ENCODE assay signal across 8 cellular contexts in genomic region chr11:57567210-57567511, GRCh38. TPM values are rescaled to one million over a fixed set of nuclear protein-coding genes. Genes with fewer than 3 reads are reported as not detected.
DNase-seq lines count a peak whose midpoint lies in the region; ATAC-seq and TF ChIP-seq lines count a peak whose summit lies in the region.

No MANE protein-coding gene starts in this region.

- H3K4me3 Mint-ChIP-seq in natural killer cell = peak overlapping the region; percentile 98

- intact Hi-C loops in natural killer cell (cut with micrococcal nuclease) = loop anchor here (1.0 to 5.0 kb wide), 3 partner anchors 36 to 1010 kb away; partner anchors contain the start of genes LPXN and ZFP91

- ATAC-seq in GM18502 (IDR thresholded peaks at IDR 0.05; ENCODE audit: poor library complexity, unreplicated experiment) = peak; percentile 4
- peak; percentile 2 for ATAC-seq in HG02798 (IDR thresholded peaks at IDR 0.05; ENCODE audit: poor library complexity, unreplicated experiment)
- ATAC-seq in natural killer cell = peak; percentile 29 to 41 (median 29)

- no peaks in the 10 kb centered on the region for H3K9me3 Mint-ChIP-seq in natural killer cell

- H3K27me3 Mint-ChIP-seq in natural killer cell (ENCODE audit: low read depth in 2 of 2) = no peaks in the 10 kb centered on the region

- H3K36me3 Mint-ChIP-seq in natural killer cell = no peaks in the 10 kb centered on the region

- DNase-seq in T-helper 9 cell (peak; percentile 17), epithelial cell of proximal tubule (ENCODE audit: low read depth) (no peak), natural killer cell (peak; percentile 40), iPS-NIHi7 (ENCODE audit: extremely low spot score) (no peak), COR-L47 (lab: John Stamatoyannopoulos, UW) (no peak), NCI-H146 treated with DMSO at 0.1 percent for 48 hours (lab: John Stamatoyannopoulos, UW; ENCODE audit: unreplicated experiment) (no peak)

- peaks cover 45 to 54% of the 10 kb centered on the region in 2 donors for H3K4me1 Mint-ChIP-seq in natural killer cell

- H3K27ac Mint-ChIP-seq in natural killer cell = peak overlapping the region; percentile 96 to 99

- TF ChIP-seq CTCF in epithelial cell of proximal tubule (conservative IDR thresholded peaks at IDR 0.05; ENCODE audit: low read depth, low read length) (no peak), natural killer cell (IDR thresholded peaks at IDR 0.05) (no peak)

- H3K4me3 ChIP-seq in epithelial cell of proximal tubule (ENCODE audit: low read depth, low read length) = peak overlapping the region; percentile 68

RNA-seq across cellular contexts. Expression of gene UBE2L6, which starts 0.3 kb away (rescaled TPM):
- 12.2 and 19.4 TPM in 2 replicates for total RNA-seq in epithelial cell of proximal tubule
- 100 to 1,000 TPM in 2 of 3 donors, 10 to 100 TPM in 1; 89.1 to 108 (median 103) TPM for total RNA-seq in natural killer cell

RNA-seq across cellular contexts. Expression of gene SMTNL1, which starts 29.8 kb away (rescaled TPM):
- not detected in 2 replicates for total RNA-seq in epithelial cell of proximal tubule
- not detected for total RNA-seq in natural killer cell

RNA-seq across cellular contexts. Expression of gene SERPING1, which starts 30.3 kb away (rescaled TPM):
- total RNA-seq in epithelial cell of proximal tubule = 1.8 and 49.8 TPM in 2 replicates
- total RNA-seq in natural killer cell = under 1 TPM in 1 of 3 donors, not detected in 2; 0.50 TPM

RNA-seq across cellular contexts. Expression of gene TIMM10, which starts 36.6 kb away (rescaled TPM):
- total RNA-seq in epithelial cell of proximal tubule = 43.1 and 89.1 TPM in 2 replicates
- total RNA-seq in natural killer cell = 10 to 100 TPM; 15.0 to 18.8 (median 17.1) TPM

RNA-seq across cellular contexts. Expression of gene SLC43A1, which starts 51.7 kb away (rescaled TPM):
- total RNA-seq in epithelial cell of proximal tubule (3.6 and 9.0 TPM in 2 replicates), natural killer cell (10 to 100 TPM; 11.3 to 20.6 (median 13.9) TPM)

Comparison
In these comparisons a context has a peak if more than half of its experiments do, and no peak if none do; other contexts are left out.
1. DNase-seq: peak in T-helper 9 cell (single experiment) and natural killer cell (single experiment); none in epithelial cell of proximal tubule (single experiment), iPS-NIHi7 (single experiment), COR-L47 (single experiment) and NCI-H146 treated with DMSO at 0.1 percent for 48 hours (single experiment).
2. Peak in every context shown above with its lines, with median percentiles within 50 percentile points of each other: ATAC-seq.